In the genomic region with DNA sequence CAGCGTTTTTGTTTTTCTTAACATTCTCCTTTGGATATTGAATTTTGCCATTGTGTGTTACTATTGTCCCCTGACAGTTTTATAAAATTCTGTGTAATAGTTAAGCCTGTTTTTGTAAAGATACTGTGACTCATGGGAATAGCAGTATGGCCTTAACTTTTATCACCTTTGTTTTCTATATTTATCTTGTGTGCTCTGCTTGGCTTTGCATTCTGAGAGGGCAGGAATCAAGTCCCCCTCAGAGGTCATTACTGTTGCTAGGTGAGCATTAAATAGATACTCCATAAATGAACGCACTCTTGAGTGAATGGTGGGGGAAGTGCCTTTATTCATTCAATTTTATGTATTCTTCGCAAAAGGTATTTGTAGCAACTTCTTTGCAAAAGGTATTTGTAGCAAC, we compare ENCODE assay signal across 19 cellular contexts.
A peak's percentile ranks its signal among the peaks of the same experiment; 100 is the strongest.
DNase-seq lines count a peak whose midpoint lies in the region; ATAC-seq and TF ChIP-seq lines count a peak whose summit lies in the region.
"Had no signal": no experiment of that assay in that cellular context is flagged by ENCODE, and none has a peak within 500 bp of the region (broad histone marks: within the 10 kb centered on the region; RNA-seq: fewer than 3 reads in every experiment).

No MANE protein-coding gene starts in this region.

- H3K18ac ChIP-seq in H9 (ENCODE audit: insufficient read length, low read depth, low read length), result no peak overlapping the region

- no peaks in the 10 kb centered on the region for H3K23me2 ChIP-seq in H9 (ENCODE audit: insufficient read length, low read depth, low read length, poor library complexity, severe bottlenecking)

- no peak overlapping the region for H3K56ac ChIP-seq in H9 (ENCODE audit: insufficient read length, low read depth, low read length)

- BruUV-seq in Caco-2 (replicated peaks; lab: Mats Ljungman, UMichigan), result no TSS peak

- H2AK5ac ChIP-seq in H9 (ENCODE audit: insufficient read length, low read length), result no peak overlapping the region

- no peak overlapping the region for H2BK20ac ChIP-seq in H9 (ENCODE audit: low read depth, low read length, poor library complexity, severe bottlenecking)

- no peak overlapping the region for H2BK5ac ChIP-seq in H9 (ENCODE audit: insufficient read length, low read length)

- no peak overlapping the region for H2BK12ac ChIP-seq in H9 (ENCODE audit: insufficient read length, low read depth, low read length)

- no peak overlapping the region for H3K4ac ChIP-seq in H9 (ENCODE audit: low read depth, low read length)

- H3K27ac ChIP-seq in H9 (ENCODE audit: insufficient read length, low read depth, low read length) (peak overlapping the region; percentile 61), SJSA1 (peak overlapping the region; percentile 33; the same call in 1 of the 2 replicates), left lung (no peak overlapping the region)

- H4K91ac ChIP-seq in H9 (ENCODE audit: insufficient read length, low read depth, low read length), result no peak overlapping the region

- H2BK15ac ChIP-seq in H9 (ENCODE audit: low read depth, low read length), result no peak overlapping the region; the same call in 1 of the 2 replicates

- H3K36me3 ChIP-seq in Caco-2 (ENCODE audit: control insufficient read depth, insufficient read depth, low read length) (no peaks in the 10 kb centered on the region), SJSA1 (no peaks in the 10 kb centered on the region), left lung (no peaks in the 10 kb centered on the region)
- H3K36me3 ChIP-seq: BE2C had no signal

- no peak overlapping the region for H3K9ac ChIP-seq in H9 (ENCODE audit: extremely low read depth, insufficient read length, low read length)

- POLR2A ChIA-PET in Caco-2 (lab: Charles Lee), result no interaction called here

- H3K79me1 ChIP-seq in H9 (ENCODE audit: insufficient read depth, low read depth, low read length, poor library complexity, severe bottlenecking), result peaks cover 3% of the 10 kb centered on the region

- TF ChIP-seq CTCF in Caco-2 (IDR thresholded peaks at IDR 0.05; ENCODE audit: insufficient read depth in 1 of 2, low read depth in 1 of 2, low read length in 1 of 2, severe bottlenecking in 1 of 2, unreplicated experiment in 1 of 2), result no peak
- no peak for TF ChIP-seq CTCF in H9 (conservative IDR thresholded peaks at IDR 0.05)
- TF ChIP-seq CTCF in left lung (IDR thresholded peaks at IDR 0.05), result no peak

- intact Hi-C loops in Caco-2 (cut with micrococcal nuclease; ENCODE audit: unreplicated experiment), result no loop called here
- intact Hi-C loops in left lung (cut with DNase I), result no loop called here

- DNase-seq in Caco-2, result no peak
- DNase-seq in H9, result no peak
- peak in 1 of 2 experiments; percentile 27 for DNase-seq in SJSA1 (ENCODE audit: low read depth in 1 of 2, low spot score in 2 of 2)
- DNase-seq in kidney tubule cell (ENCODE audit: low spot score), result peak; percentile 12
- no peak for DNase-seq in left lung
- no peak for DNase-seq in iPS-NIHi11 (ENCODE audit: low spot score)
- DNase-seq: BE2C; CD4-positive, alpha-beta memory T cell; DND-41; GF-D8; NCI-H187; NCI-H2171; NCI-H446; NCI-H69; SHP77; T-helper 1 cell had no signal

- H3K9me3 Mint-ChIP-seq in Caco-2 (ENCODE audit: unreplicated experiment), result no peaks in the 10 kb centered on the region
- no peaks in the 10 kb centered on the region; a peak in 1 of 5 replicates for H3K9me3 Mint-ChIP-seq in H9
- H3K9me3 Mint-ChIP-seq: CD4-positive, alpha-beta memory T cell had no signal

- no peak overlapping the region for H4K5ac ChIP-seq in H9 (ENCODE audit: insufficient read length, low read depth, low read length)

- H3K14ac ChIP-seq in H9 (ENCODE audit: insufficient read depth, low read length), result no peak overlapping the region

- H3K9me3 ChIP-seq in Caco-2, result no peaks in the 10 kb centered on the region
- H3K9me3 ChIP-seq in H9 (ENCODE audit: control insufficient read depth, low read depth, low read length), result no peaks in the 10 kb centered on the region
- H3K9me3 ChIP-seq in SJSA1 (replicated peaks), result no peaks in the 10 kb centered on the region
- no peaks in the 10 kb centered on the region for H3K9me3 ChIP-seq in left lung
- H3K9me3 ChIP-seq: BE2C had no signal

- H2AFZ ChIP-seq in H9 (ENCODE audit: low read length), result no peak overlapping the region

- H3K27me3 Mint-ChIP-seq in Caco-2 (ENCODE audit: insufficient read depth, unreplicated experiment) (no peaks in the 10 kb centered on the region), H9 (ENCODE audit: low read depth) (no peaks in the 10 kb centered on the region)
- H3K27me3 Mint-ChIP-seq: CD4-positive, alpha-beta memory T cell had no signal

- H3K4me1 Mint-ChIP-seq in Caco-2 (ENCODE audit: low read depth, unreplicated experiment) (peaks cover 19% of the 10 kb centered on the region), H9 (peaks cover 53 to 59% of the 10 kb centered on the region in 2 experiments)

- no peaks in the 10 kb centered on the region for H4K20me1 ChIP-seq in H9 (ENCODE audit: control insufficient read depth, insufficient read depth, insufficient read length)

- H3K27ac Mint-ChIP-seq in Caco-2 (ENCODE audit: unreplicated experiment) (peak overlapping the region; percentile 32), H9 (peak overlapping the region in 2 of 3 experiments; percentile 68 to 92; a peak in 5 of 7 replicates)
- H3K27ac Mint-ChIP-seq: CD4-positive, alpha-beta memory T cell had no signal

- WGBS in H9 (ENCODE audit: extremely low coverage, insufficient read length, low lambda C conversion rate), result no CpG with 5 or more reads among the region's 3 CpGs

- H3K4me1 ChIP-seq in Caco-2 (peaks cover 41% of the 10 kb centered on the region), H9 (ENCODE audit: insufficient read depth, low read length) (peaks cover 15% of the 10 kb centered on the region; the same call in 1 of the 2 replicates), SJSA1 (replicated peaks) (peaks cover 57% of the 10 kb centered on the region), left lung (no peaks in the 10 kb centered on the region)
- H3K4me1 ChIP-seq: BE2C had no signal

- H3K27me3 ChIP-seq in Caco-2 (replicated peaks; ENCODE audit: control insufficient read depth, insufficient read depth, low read length) (no peaks in the 10 kb centered on the region), H9 (ENCODE audit: insufficient read depth, low read length) (no peaks in the 10 kb centered on the region), SJSA1 (replicated peaks) (no peaks in the 10 kb centered on the region), left lung (no peaks in the 10 kb centered on the region)
- H3K27me3 ChIP-seq: BE2C had no signal

- H3T11ph ChIP-seq in H9 (ENCODE audit: low read length), result no peak overlapping the region

- H2BK120ac ChIP-seq in H9 (ENCODE audit: low read depth, low read length, poor library complexity, severe bottlenecking), result no peak overlapping the region

- H3K4me3 ChIP-seq in Caco-2 (ENCODE audit: low read depth, low read length) (no peak overlapping the region), SJSA1 (no peak overlapping the region), left lung (no peak overlapping the region)
- H3K4me3 ChIP-seq: K562 had no signal

- H3K4me3 Mint-ChIP-seq in Caco-2 (ENCODE audit: unreplicated experiment), result no peak overlapping the region
- no peak overlapping the region; a peak in 1 of 5 replicates for H3K4me3 Mint-ChIP-seq in H9
- H3K4me3 Mint-ChIP-seq: CD4-positive, alpha-beta memory T cell had no signal

- CTCF ChIA-PET in Caco-2 (lab: Charles Lee), result no interaction called here

- ATAC-seq in HG03159 (IDR thresholded peaks at IDR 0.05; ENCODE audit: unreplicated experiment) (no peak), left lung (no peak)
- ATAC-seq: K562, SK-N-SH treated with all-trans-retinoic acid at 6 μM for 48 hours had no signal

- H3K23ac ChIP-seq in H9 (ENCODE audit: insufficient read length, low read depth, low read length), result no peak overlapping the region

- no peaks in the 10 kb centered on the region for H3K36me3 Mint-ChIP-seq in Caco-2 (ENCODE audit: insufficient read depth, unreplicated experiment)
- H3K36me3 Mint-ChIP-seq in H9 (ENCODE audit: insufficient read depth in 1 of 3, low read depth in 3 of 3), result peaks cover 4 to 11% (median 6%) of the 10 kb centered on the region in 3 experiments; a peak in 6 of 7 replicates
- H3K36me3 Mint-ChIP-seq: CD4-positive, alpha-beta memory T cell had no signal

- no peak overlapping the region for H3K4me2 ChIP-seq in H9 (ENCODE audit: insufficient read depth, insufficient read length, low read length)

- peaks cover 5% of the 10 kb centered on the region; the same call in 1 of the 2 replicates for H3K79me2 ChIP-seq in H9 (ENCODE audit: insufficient read depth, low read length)

- no peak overlapping the region for H4K8ac ChIP-seq in H9 (replicated peaks; ENCODE audit: insufficient read length, low read depth, low read length)

Comparison
In these comparisons a context has a peak if more than half of its experiments do, and no peak if none do; other contexts are left out.
1. H3K27ac ChIP-seq: peak in H9 (single experiment) and SJSA1 (single experiment); none in left lung (0 of 2).